In the genomic region with DNA sequence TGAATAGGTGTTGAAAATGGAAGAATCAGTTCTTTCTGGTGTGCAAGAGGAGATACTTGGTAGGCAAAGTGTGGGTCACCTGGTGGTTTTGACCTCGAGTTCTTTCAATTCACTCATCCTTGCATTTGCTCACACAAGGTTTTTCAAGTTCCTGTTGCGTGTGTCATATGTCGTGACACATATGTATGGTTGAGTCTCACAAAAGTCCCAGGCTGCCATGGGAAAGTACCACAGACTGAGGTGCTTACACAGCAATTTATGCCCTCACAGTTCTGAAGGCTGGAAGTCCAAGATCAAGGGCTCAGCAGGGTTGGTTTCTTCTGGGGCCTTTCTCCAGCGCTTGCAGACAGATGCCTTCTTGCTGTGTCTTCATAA, we compare ENCODE assay signal across 10 cellular contexts.
DNase-seq lines count a peak whose midpoint lies in the region; ATAC-seq and TF ChIP-seq lines count a peak whose summit lies in the region.
"Had no signal": no experiment of that assay in that cellular context is flagged by ENCODE, and none has a peak within 500 bp of the region (broad histone marks: within the 10 kb centered on the region; RNA-seq: fewer than 3 reads in every experiment).

No MANE protein-coding gene starts in this region.

- no peak overlapping the region for H3K9ac ChIP-seq in MM.1S (ENCODE audit: low read length)

- 0 out of 2 replicates have a peak overlapping the region, but pooled peaks have one; percentile 5 for H3K4me2 ChIP-seq in MM.1S (ENCODE audit: low read depth, low read length)

- H3K27ac Mint-ChIP-seq in Caco-2 (ENCODE audit: unreplicated experiment), result peak overlapping the region; percentile 78
- H3K27ac Mint-ChIP-seq: HFFc6 had no signal

- H3F3A ChIP-seq in MM.1S (ENCODE audit: insufficient read depth, low read length), result peaks cover 34% of the 10 kb centered on the region

- peak; percentile 30 for ATAC-seq in GM19463 (IDR thresholded peaks at IDR 0.05; ENCODE audit: unreplicated experiment)

- CTCF ChIA-PET in Caco-2 (lab: Charles Lee), result no interaction called here

- no peak overlapping the region for H3K4me3 Mint-ChIP-seq in Caco-2 (ENCODE audit: unreplicated experiment)
- H3K4me3 Mint-ChIP-seq: HFFc6 had no signal

- WGBS in esophagus muscularis mucosa, result 79% methylated on average over 4 of the region's 4 CpGs

- TF ChIP-seq POLR2A in esophagus muscularis mucosa (IDR thresholded peaks at IDR 0.05; ENCODE audit: low read depth), result no peak

- peaks cover 92% of the 10 kb centered on the region for H3K79me2 ChIP-seq in MM.1S (ENCODE audit: low read length)

- H3K9me3 ChIP-seq in Caco-2, result no peaks in the 10 kb centered on the region
- H3K9me3 ChIP-seq in MM.1S (replicated peaks; ENCODE audit: insufficient read depth, low read length), result no peaks in the 10 kb centered on the region
- no peaks in the 10 kb centered on the region for H3K9me3 ChIP-seq in esophagus muscularis mucosa

- no TSS peak for BruUV-seq in Caco-2 (replicated peaks; lab: Mats Ljungman, UMichigan)

- no peak for DNase-seq in Caco-2
- DNase-seq in MM.1S, result peak; percentile 55
- DNase-seq in esophagus muscularis mucosa (ENCODE audit: extremely low spot score), result peak; percentile 66
- DNase-seq in dedifferentiated amniotic fluid mesenchymal stem cell (ENCODE audit: extremely low spot score), result no peak
- no peak for DNase-seq in SW 1271 (lab: John Stamatoyannopoulos, UW)
- DNase-seq in T-helper 9 cell, result no peak
- no peak for DNase-seq in SIG-M5 treated with dmso at 0.1 percent for 504 hours (lab: John Stamatoyannopoulos, UW; ENCODE audit: unreplicated experiment)
- DNase-seq: HFFc6 had no signal

- H3K27ac ChIP-seq in MM.1S (ENCODE audit: low read length), result peak overlapping the region; percentile 24; the same call in 1 of the 2 replicates
- H3K27ac ChIP-seq in esophagus muscularis mucosa (replicated peaks in 1 of 4), result no peak overlapping the region
- H3K27ac ChIP-seq: epithelial cell of prostate had no signal

- H3K27me3 Mint-ChIP-seq in Caco-2 (ENCODE audit: insufficient read depth, unreplicated experiment), result no peaks in the 10 kb centered on the region

- H3K36me3 ChIP-seq in Caco-2 (ENCODE audit: control insufficient read depth, insufficient read depth, low read length), result no peaks in the 10 kb centered on the region
- no peaks in the 10 kb centered on the region for H3K36me3 ChIP-seq in MM.1S (replicated peaks; ENCODE audit: insufficient read depth, low read length)
- no peaks in the 10 kb centered on the region for H3K36me3 ChIP-seq in esophagus muscularis mucosa

- peaks cover 35% of the 10 kb centered on the region for H3K4me1 Mint-ChIP-seq in Caco-2 (ENCODE audit: low read depth, unreplicated experiment)

- no peaks in the 10 kb centered on the region for H3K9me3 Mint-ChIP-seq in Caco-2 (ENCODE audit: unreplicated experiment)
- H3K9me3 Mint-ChIP-seq: HFFc6 had no signal

- POLR2A ChIA-PET in Caco-2 (lab: Charles Lee), result no interaction called here

- no peak overlapping the region for H2AFZ ChIP-seq in MM.1S (ENCODE audit: low read length)

- no peaks in the 10 kb centered on the region for H3K9me2 ChIP-seq in MM.1S (replicated peaks; ENCODE audit: insufficient read depth, low read length)

- peaks cover 3% of the 10 kb centered on the region; the same call in 1 of the 2 replicates for H4K20me1 ChIP-seq in MM.1S (ENCODE audit: insufficient read depth, low read length)

- TF ChIP-seq EP300 in esophagus muscularis mucosa (IDR thresholded peaks at IDR 0.05), result no peak

- peaks cover 56% of the 10 kb centered on the region for H3K4me1 ChIP-seq in Caco-2
- H3K4me1 ChIP-seq in MM.1S (ENCODE audit: low read length), result peaks cover 58% of the 10 kb centered on the region
- H3K4me1 ChIP-seq in esophagus muscularis mucosa, result peaks cover 43 to 64% (median 57%) of the 10 kb centered on the region in 4 donors

- H3K36me3 Mint-ChIP-seq in Caco-2 (ENCODE audit: insufficient read depth, unreplicated experiment), result peaks cover 51% of the 10 kb centered on the region

- TF ChIP-seq CTCF in Caco-2 (IDR thresholded peaks at IDR 0.05; ENCODE audit: insufficient read depth in 1 of 2, low read depth in 1 of 2, low read length in 1 of 2, severe bottlenecking in 1 of 2, unreplicated experiment in 1 of 2) (no peak), MM.1S (IDR thresholded peaks at IDR 0.05; ENCODE audit: low read length) (no peak), esophagus muscularis mucosa (IDR thresholded peaks at IDR 0.05) (no peak)

- H3K4me3 ChIP-seq in Caco-2 (ENCODE audit: low read depth, low read length) (no peak overlapping the region), MM.1S (ENCODE audit: low read length) (no peak overlapping the region), esophagus muscularis mucosa (no peak overlapping the region)

- intact Hi-C loops in Caco-2 (cut with micrococcal nuclease; ENCODE audit: unreplicated experiment), result no loop called here
- intact Hi-C loops in esophagus muscularis mucosa (cut with DNase I), result no loop called here

- H3K27me3 ChIP-seq in Caco-2 (replicated peaks; ENCODE audit: control insufficient read depth, insufficient read depth, low read length) (no peaks in the 10 kb centered on the region), MM.1S (replicated peaks; ENCODE audit: insufficient read depth, low read length) (no peaks in the 10 kb centered on the region), esophagus muscularis mucosa (no peaks in the 10 kb centered on the region)

Comparison
In these comparisons a context has a peak if more than half of its experiments do, and no peak if none do; other contexts are left out.
1. DNase-seq: peak in MM.1S (single experiment) and esophagus muscularis mucosa (single experiment); none in Caco-2 (0 of 2), dedifferentiated amniotic fluid mesenchymal stem cell (single experiment), SW 1271 (0 of 2), T-helper 9 cell (single experiment) and SIG-M5 treated with dmso at 0.1 percent for 504 hours (single experiment).